Comparison of ENCODE assay signal across 8 cellular contexts in genomic region chr3:101848326-101848725, GRCh38. TPM values are rescaled to one million over a fixed set of nuclear protein-coding genes. Genes with fewer than 3 reads are reported as not detected.
DNase-seq lines count a peak whose midpoint lies in the region; ATAC-seq, FAIRE-seq and TF ChIP-seq lines count a peak whose summit lies in the region.

No MANE protein-coding gene starts in this region.

- no peak for TF ChIP-seq CTCF in DOHH2 (IDR thresholded peaks at IDR 0.05; ENCODE audit: low read depth, low read length, poor library complexity, severe bottlenecking)
- no peak for TF ChIP-seq CTCF in esophagus muscularis mucosa (IDR thresholded peaks at IDR 0.05)
- no peak for TF ChIP-seq CTCF in prostate gland (IDR thresholded peaks at IDR 0.05)

- FAIRE-seq in RCC 7860 (lab: Jason Lieb, UNC): peak; percentile 14

- peaks cover 83% of the 10 kb centered on the region for H3K79me2 ChIP-seq in DOHH2 (ENCODE audit: control insufficient read depth, low read length)

- peak overlapping the region; percentile 76 for H3K4me2 ChIP-seq in DOHH2 (ENCODE audit: low read length)

- H3F3A ChIP-seq in DOHH2 (ENCODE audit: control insufficient read depth, insufficient read depth): peaks cover 13% of the 10 kb centered on the region

- 29% methylated on average over 3 of the region's 3 CpGs for WGBS in esophagus muscularis mucosa
- WGBS in prostate gland: 13% methylated on average over 3 of the region's 3 CpGs

- H3K27ac ChIP-seq in DOHH2 (ENCODE audit: low read depth, low read length): peak overlapping the region; percentile 53
- H3K27ac ChIP-seq in esophagus muscularis mucosa (replicated peaks in 1 of 4): peak overlapping the region; percentile 98 to 99 (median 98)
- peak overlapping the region; percentile 95 to 96 for H3K27ac ChIP-seq in prostate gland

- intact Hi-C loops in esophagus muscularis mucosa (cut with DNase I): loop anchor here (5.0 to 10.0 kb wide), 2 partner anchors 36 to 286 kb away; no protein-coding TSS in a partner anchor
- intact Hi-C loops in prostate gland (cut with DNase I): no loop called here

- H3K9me2 ChIP-seq in DOHH2 (replicated peaks; ENCODE audit: control insufficient read depth, low read length): no peaks in the 10 kb centered on the region

- peaks cover 22% of the 10 kb centered on the region for H4K20me1 ChIP-seq in DOHH2 (ENCODE audit: control insufficient read depth, insufficient read depth, low read depth, low read length)

- H3K36me3 ChIP-seq in DOHH2 (ENCODE audit: control insufficient read depth, low read length) (peaks cover 58% of the 10 kb centered on the region), esophagus muscularis mucosa (peaks cover 12 to 18% (median 15%) of the 10 kb centered on the region in 4 donors), prostate gland (peaks cover 0 to 8% of the 10 kb centered on the region in 2 donors)

- H3K27me3 ChIP-seq in DOHH2 (ENCODE audit: control insufficient read depth, low read length) (no peaks in the 10 kb centered on the region), esophagus muscularis mucosa (no peaks in the 10 kb centered on the region), prostate gland (replicated peaks; ENCODE audit: insufficient read depth) (no peaks in the 10 kb centered on the region)

- H3K4me1 ChIP-seq in DOHH2 (ENCODE audit: control insufficient read depth, low read length) (peaks cover 60% of the 10 kb centered on the region), esophagus muscularis mucosa (peaks cover 5 to 37% (median 34%) of the 10 kb centered on the region in 4 donors), prostate gland (replicated peaks) (peaks cover 11% of the 10 kb centered on the region)

- TF ChIP-seq EP300 in esophagus muscularis mucosa (IDR thresholded peaks at IDR 0.05): no peak

- no peaks in the 10 kb centered on the region for H3K9me3 ChIP-seq in DOHH2 (ENCODE audit: control insufficient read depth, insufficient read depth, low read length)
- no peaks in the 10 kb centered on the region for H3K9me3 ChIP-seq in esophagus muscularis mucosa
- no peaks in the 10 kb centered on the region for H3K9me3 ChIP-seq in prostate gland

- no peak for TF ChIP-seq POLR2A in esophagus muscularis mucosa (IDR thresholded peaks at IDR 0.05; ENCODE audit: low read depth)
- no peak for TF ChIP-seq POLR2A in prostate gland (IDR thresholded peaks at IDR 0.05)

- no peak for DNase-seq in RCC 7860 (ENCODE audit: low spot score)
- DNase-seq in esophagus muscularis mucosa (ENCODE audit: extremely low spot score): no peak
- DNase-seq in prostate gland (ENCODE audit: low spot score): no peak
- no peak for DNase-seq in NCI-H1694 (lab: John Stamatoyannopoulos, UW)
- DNase-seq in DMS153 treated with DMSO at 0.1 percent for 48 hours (lab: John Stamatoyannopoulos, UW; ENCODE audit: unreplicated experiment): no peak
- DNase-seq in NCI-H82 treated with DMSO at 0.1 percent for 48 hours (lab: John Stamatoyannopoulos, UW; ENCODE audit: unreplicated experiment): no peak

- no peak for ATAC-seq in HG03135 (IDR thresholded peaks at IDR 0.05; ENCODE audit: unreplicated experiment)

- H3K4me3 ChIP-seq in DOHH2 (ENCODE audit: low read length) (peak overlapping the region; percentile 84), esophagus muscularis mucosa (peak overlapping the region; percentile 89 to 96 (median 94)), prostate gland (no peak overlapping the region)

RNA-seq across cellular contexts. Expression of gene NFKBIZ, which starts 1.0 kb away (rescaled TPM):
- total RNA-seq in esophagus muscularis mucosa (100 to 1,000 TPM in 1 of 4 donors, 10 to 100 TPM in 3; 49.8 to 103 (median 95.4) TPM), prostate gland (10 to 100 TPM; 25.7 to 38.3 TPM)

Comparison
In these comparisons a context has a peak if more than half of its experiments do, and no peak if none do; other contexts are left out.
1. H3K4me3 ChIP-seq: peak in DOHH2 (single experiment) and esophagus muscularis mucosa (4 of 4); none in prostate gland (0 of 2).
2. Peak in every context shown above with its lines, with median percentiles within 50 percentile points of each other: H3K27ac ChIP-seq.